Comparison of ENCODE assay signal across 9 cellular contexts in the genomic region with DNA sequence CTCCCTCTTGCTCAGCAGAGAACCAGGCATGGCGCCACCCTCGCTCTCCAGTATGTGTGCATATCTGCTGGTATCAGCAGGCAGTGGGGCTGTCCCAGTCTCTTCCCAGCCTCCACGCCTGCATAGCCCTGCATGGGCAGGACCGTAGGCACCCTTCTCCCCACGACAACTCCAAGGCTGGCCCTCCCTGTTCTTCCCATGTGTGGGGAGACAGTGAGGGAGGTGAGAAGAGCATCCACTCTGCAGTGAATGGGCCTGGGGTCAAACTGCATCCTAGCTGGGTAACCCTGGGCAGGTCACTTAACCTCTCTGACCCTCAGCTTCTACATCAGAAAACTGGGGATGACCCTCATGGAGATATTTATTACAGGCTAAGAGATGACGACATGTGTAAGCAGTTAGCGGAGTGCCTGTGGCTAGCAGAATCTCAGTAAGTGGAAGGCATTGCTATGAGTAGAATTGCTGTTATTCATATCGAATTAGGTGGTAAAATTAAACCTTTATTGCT. TPM values are rescaled to one million over a fixed set of nuclear protein-coding genes. Genes with fewer than 3 reads are reported as not detected.
DNase-seq lines count a peak whose midpoint lies in the region; ATAC-seq, FAIRE-seq and TF ChIP-seq lines count a peak whose summit lies in the region.
"Had no signal": no experiment of that assay in that cellular context is flagged by ENCODE, and none has a peak within 500 bp of the region (broad histone marks: within the 10 kb centered on the region; RNA-seq: fewer than 3 reads in every experiment).

No MANE protein-coding gene starts in this region.

- CTCF ChIA-PET in T-cell (lab: Charles Lee), result no interaction called here

- no peaks in the 10 kb centered on the region for H3K27me3 ChIP-seq in BLaER1 treated with 17β-estradiol and CSF1 and Interleukin-3, amounts not matched to agents 10 nM and 100 nM
- H3K27me3 ChIP-seq: BE2C had no signal

- H3K4me1 Mint-ChIP-seq in T-cell, result peaks cover 0 to 2% (median 0%) of the 10 kb centered on the region in 3 donors

- intact Hi-C loops in kidney (cut with DNase I), result no loop called here

- peak overlapping the region; percentile 61 to 88 (median 83) for H3K4me2 ChIP-seq in BLaER1 treated with 17β-estradiol and CSF1 and Interleukin-3, amounts not matched to agents 10 nM and 100 nM

- peaks cover 12 to 25% of the 10 kb centered on the region in 2 donors for H3K27me3 Mint-ChIP-seq in T-cell

- H3K4me3 ChIP-seq in BLaER1 treated with 17β-estradiol and CSF1 and Interleukin-3, amounts not matched to agents 10 nM and 100 nM, result peak overlapping the region in 2 of 10 experiments; percentile 10 to 37; a peak in 2 of 20 replicates
- no peak overlapping the region for H3K4me3 ChIP-seq in kidney (ENCODE audit: low read length in 2 of 2)

- peak overlapping the region; percentile 12 to 82 (median 78); a peak in 20 of 22 replicates for H3K27ac ChIP-seq in BLaER1 treated with 17β-estradiol and CSF1 and Interleukin-3, amounts not matched to agents 10 nM and 100 nM
- peak overlapping the region; percentile 26 to 53 for H3K27ac ChIP-seq in kidney (ENCODE audit: low read depth in 2 of 2, low read length in 2 of 2)

- peaks cover 16 to 34% (median 28%) of the 10 kb centered on the region in 11 experiments for H3K9me3 ChIP-seq in BLaER1 treated with 17β-estradiol and CSF1 and Interleukin-3, amounts not matched to agents 10 nM and 100 nM (replicated peaks in 1 of 11)
- no peaks in the 10 kb centered on the region for H3K9me3 ChIP-seq in kidney (ENCODE audit: control insufficient read depth in 1 of 2, low read length in 2 of 2)
- H3K9me3 ChIP-seq: BE2C had no signal

- no peak for TF ChIP-seq CTCF in kidney (IDR thresholded peaks at IDR 0.05; ENCODE audit: borderline replicate concordance, extremely low read depth, insufficient read depth)

- no peaks in the 10 kb centered on the region for H3K36me3 Mint-ChIP-seq in T-cell

- POLR2A ChIA-PET in T-cell (lab: Charles Lee), result no interaction called here

- no peak for DNase-seq in kidney
- DNase-seq in T-helper 2 cell, result no peak
- DNase-seq in T-cell, result no peak
- no peak for DNase-seq in ecto neural progenitor cell (ENCODE audit: low spot score)
- DNase-seq in effector CD8-positive, alpha-beta T cell (lab: John Stamatoyannopoulos, UW), result no peak

- H3K36me3 ChIP-seq in BLaER1 treated with 17β-estradiol and CSF1 and Interleukin-3, amounts not matched to agents 10 nM and 100 nM, result no peaks in the 10 kb centered on the region
- no peaks in the 10 kb centered on the region for H3K36me3 ChIP-seq in kidney (ENCODE audit: control insufficient read depth in 1 of 2, insufficient read depth in 2 of 2, low read length in 2 of 2)
- H3K36me3 ChIP-seq: BE2C had no signal

- H3K27ac Mint-ChIP-seq in T-cell, result no peak overlapping the region

- H4K20me1 ChIP-seq in BLaER1 treated with 17β-estradiol and CSF1 and Interleukin-3, amounts not matched to agents 10 nM and 100 nM, result no peaks in the 10 kb centered on the region

- peaks cover 0 to 5% (median 0%) of the 10 kb centered on the region in 3 donors for H3K9me3 Mint-ChIP-seq in T-cell

- ATAC-seq in GM21529 (IDR thresholded peaks at IDR 0.05; ENCODE audit: unreplicated experiment) (peak; percentile 51), T-cell (replicated peaks in 1 of 4) (no peak)

- FAIRE-seq in kidney (lab: Jason Lieb, UNC), result no peak

- no peak for TF ChIP-seq EP300 in Ishikawa (IDR thresholded peaks at IDR 0.05; ENCODE audit: borderline replicate concordance)

- TF ChIP-seq RAD21 in Ishikawa (IDR thresholded peaks at IDR 0.05; ENCODE audit: low read depth), result no peak

- H3K4me3 Mint-ChIP-seq in T-cell, result no peak overlapping the region

- peaks cover 31 to 76% (median 58%) of the 10 kb centered on the region in 10 experiments for H3K4me1 ChIP-seq in BLaER1 treated with 17β-estradiol and CSF1 and Interleukin-3, amounts not matched to agents 10 nM and 100 nM
- H3K4me1 ChIP-seq in kidney (ENCODE audit: control insufficient read depth in 1 of 2, insufficient read depth in 1 of 2, low read depth in 1 of 2, low read length in 2 of 2), result peaks cover 6 to 7% of the 10 kb centered on the region in 2 donors

- H3K9ac ChIP-seq in BLaER1 treated with 17β-estradiol and CSF1 and Interleukin-3, amounts not matched to agents 10 nM and 100 nM, result peak overlapping the region in 10 of 11 experiments; percentile 3 to 70 (median 60); a peak in 19 of 22 replicates
- no peak overlapping the region for H3K9ac ChIP-seq in kidney (ENCODE audit: low read length in 2 of 2)

TF ChIP-seq in Ishikawa, 13 proteins besides CTCF, POLR2A, EP300 and RAD21:
- TF ChIP-seq CREB1 (IDR thresholded peaks at IDR 0.05; ENCODE audit: low read depth) (no peak), EGR1 (IDR thresholded peaks at IDR 0.05) (no peak), TAF1 (IDR thresholded peaks at IDR 0.05; ENCODE audit: low read depth) (no peak), YY1 (IDR thresholded peaks at IDR 0.05; ENCODE audit: low read depth) (no peak), ZBTB7A (IDR thresholded peaks at IDR 0.05; ENCODE audit: low read depth) (no peak), FOXM1 (IDR thresholded peaks at IDR 0.05; ENCODE audit: borderline replicate concordance, low read depth) (no peak)
- TF ChIP-seq, protein P1, sequence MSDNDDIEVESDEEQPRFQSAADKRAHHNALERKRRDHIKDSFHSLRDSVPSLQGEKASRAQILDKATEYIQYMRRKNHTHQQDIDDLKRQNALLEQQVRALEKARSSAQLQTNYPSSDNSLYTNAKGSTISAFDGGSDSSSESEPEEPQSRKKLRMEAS (IDR thresholded peaks at IDR 0.05), result 0 out of 2 replicates have a peak, but pooled peaks have one; percentile 8
- TF ChIP-seq, protein P2, sequence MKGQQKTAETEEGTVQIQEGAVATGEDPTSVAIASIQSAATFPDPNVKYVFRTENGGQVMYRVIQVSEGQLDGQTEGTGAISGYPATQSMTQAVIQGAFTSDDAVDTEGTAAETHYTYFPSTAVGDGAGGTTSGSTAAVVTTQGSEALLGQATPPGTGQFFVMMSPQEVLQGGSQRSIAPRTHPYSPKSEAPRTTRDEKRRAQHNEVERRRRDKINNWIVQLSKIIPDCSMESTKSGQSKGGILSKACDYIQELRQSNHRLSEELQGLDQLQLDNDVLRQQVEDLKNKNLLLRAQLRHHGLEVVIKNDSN (IDR thresholded peaks at IDR 0.05), result no peak
TF ChIP-seq in Ishikawa: peak in this region for 1.

RNA-seq across cellular contexts. Expression of a gene that starts 13.3 kb away (rescaled TPM):
- total RNA-seq in kidney (0.44 TPM), T-cell (under 1 TPM in 1 of 5 donors, not detected in 4; 0.13 TPM)
- polyA plus RNA-seq in kidney (ENCODE audit: insufficient read depth, low read depth, low replicate concordance), result 0.88 TPM

Comparison
In these comparisons a context has a peak if more than half of its experiments do, and no peak if none do; other contexts are left out.
1. H3K9ac ChIP-seq: peak in BLaER1 treated with 17β-estradiol and CSF1 and Interleukin-3, amounts not matched to agents 10 nM and 100 nM (10 of 11); none in kidney (0 of 2).